ENCODE assay signal across 1 cellular context in genomic region chr16:66904846-66905632, GRCh38.
TF ChIP-seq lines count a peak whose summit lies in the region.

No MANE protein-coding gene starts in this region.

TF ChIP-seq in HepG2, 621 proteins besides CTCF, POLR2A, EP300 and RAD21 (continued from another document and continues in another):
- TF ChIP-seq TRAFD1 (CRISPR knock-in tag; IDR thresholded peaks at IDR 0.05; ENCODE audit: borderline replicate concordance) (0 out of 2 replicates have a peak, but pooled peaks have one; percentile 74), ZNF605 (CRISPR knock-in tag; IDR thresholded peaks at IDR 0.05) (peak; percentile 16; the same call in 1 of the 2 replicates), USF2 (IDR thresholded peaks at IDR 0.05; ENCODE audit: low read depth, low read length) (no peak), USF2 (CRISPR knock-in tag; IDR thresholded peaks at IDR 0.05; ENCODE audit: borderline replicate concordance) (no peak; the same call in 1 of the 2 replicates), ZFY (CRISPR knock-in tag; IDR thresholded peaks at IDR 0.05) (peak; percentile 73), NR2F2 (IDR thresholded peaks at IDR 0.05; ENCODE audit: borderline replicate concordance, low read depth) (peak; percentile 69; the same call in 1 of the 2 replicates), DNMT3B (CRISPR knock-in tag; conservative IDR thresholded peaks at IDR 0.05) (peak; percentile 82; the same call in 1 of the 2 replicates), ZFP37 (CRISPR knock-in tag; IDR thresholded peaks at IDR 0.05; ENCODE audit: borderline replicate concordance) (no peak), TFDP1 (CRISPR knock-in tag; IDR thresholded peaks at IDR 0.05; ENCODE audit: borderline replicate concordance) (no peak), ZSCAN22 (CRISPR knock-in tag; IDR thresholded peaks at IDR 0.05) (no peak), ZNF891 (CRISPR knock-in tag; IDR thresholded peaks at IDR 0.05) (peak; percentile 72; the same call in 1 of the 2 replicates), SKIL (CRISPR knock-in tag; IDR thresholded peaks at IDR 0.05; ENCODE audit: borderline replicate concordance) (peak; percentile 88; the same call in 1 of the 2 replicates), ZNF225 (CRISPR knock-in tag; IDR thresholded peaks at IDR 0.05) (no peak; the same call in 1 of the 2 replicates), HOXA3 (CRISPR knock-in tag; IDR thresholded peaks at IDR 0.05) (peak; percentile 39; the same call in 1 of the 2 replicates), ZNF747 (CRISPR knock-in tag; IDR thresholded peaks at IDR 0.05; ENCODE audit: borderline replicate concordance) (0 out of 2 replicates have a peak, but pooled peaks have one; percentile 8), ZNF383 (CRISPR knock-in tag; IDR thresholded peaks at IDR 0.05; ENCODE audit: borderline replicate concordance) (no peak), SMAD3 (CRISPR knock-in tag; IDR thresholded peaks at IDR 0.05) (peak; percentile 49; the same call in 1 of the 2 replicates), HNRNPUL1 (IDR thresholded peaks at IDR 0.05; ENCODE audit: low read depth, low read length) (no peak), HOMEZ (CRISPR knock-in tag; IDR thresholded peaks at IDR 0.05; ENCODE audit: low read depth) (no peak), GLI4 (CRISPR knock-in tag; IDR thresholded peaks at IDR 0.05; ENCODE audit: borderline replicate concordance) (no peak), ZNF503 (CRISPR knock-in tag; IDR thresholded peaks at IDR 0.05) (peak; percentile 87), ZNF296 (CRISPR knock-in tag; conservative IDR thresholded peaks at IDR 0.05) (no peak), SATB2 (CRISPR knock-in tag; IDR thresholded peaks at IDR 0.05) (0 out of 2 replicates have a peak, but pooled peaks have one; percentile 59), DDIT3 (CRISPR knock-in tag; IDR thresholded peaks at IDR 0.05) (no peak), NKX3-1 (CRISPR knock-in tag; IDR thresholded peaks at IDR 0.05) (0 out of 2 replicates have a peak, but pooled peaks have one; percentile 46), HNF4G (IDR thresholded peaks at IDR 0.05; ENCODE audit: borderline replicate concordance, low read depth, low read length) (peak; percentile 25; the same call in 1 of the 2 replicates), HNF4G (CRISPR knock-in tag; IDR thresholded peaks at IDR 0.05; ENCODE audit: borderline replicate concordance, low read depth) (no peak; the same call in 1 of the 2 replicates), ZMYM4 (CRISPR knock-in tag; IDR thresholded peaks at IDR 0.05) (no peak), ZNF775 (CRISPR knock-in tag; IDR thresholded peaks at IDR 0.05; ENCODE audit: borderline replicate concordance) (no peak), ZNF800 (CRISPR knock-in tag; IDR thresholded peaks at IDR 0.05) (peak; percentile 55; the same call in 1 of the 2 replicates), ZNF782 (CRISPR knock-in tag; IDR thresholded peaks at IDR 0.05; ENCODE audit: borderline replicate concordance) (no peak), ZNF331 (CRISPR knock-in tag; IDR thresholded peaks at IDR 0.05) (peak; percentile 37; the same call in 1 of the 2 replicates), PHF21A (CRISPR knock-in tag; IDR thresholded peaks at IDR 0.05) (no peak; the same call in 1 of the 2 replicates), ZNF136 (CRISPR knock-in tag; IDR thresholded peaks at IDR 0.05; ENCODE audit: low read depth) (peak; percentile 56; the same call in 1 of the 2 replicates), ZZZ3 (CRISPR knock-in tag; IDR thresholded peaks at IDR 0.05; ENCODE audit: borderline replicate concordance) (no peak), E2F5 (CRISPR knock-in tag; conservative IDR thresholded peaks at IDR 0.05) (no peak), ZNF557 (CRISPR knock-in tag; IDR thresholded peaks at IDR 0.05) (0 out of 2 replicates have a peak, but pooled peaks have one; percentile 63), MIER3 (CRISPR knock-in tag; IDR thresholded peaks at IDR 0.05; ENCODE audit: borderline replicate concordance) (peak; percentile 46; the same call in 1 of the 2 replicates), RFXAP (CRISPR knock-in tag; IDR thresholded peaks at IDR 0.05; ENCODE audit: borderline replicate concordance) (peak; percentile 71), ZNF12 (CRISPR knock-in tag; IDR thresholded peaks at IDR 0.05) (0 out of 2 replicates have a peak, but pooled peaks have one; percentile 23)
- TF ChIP-seq, protein P1, sequence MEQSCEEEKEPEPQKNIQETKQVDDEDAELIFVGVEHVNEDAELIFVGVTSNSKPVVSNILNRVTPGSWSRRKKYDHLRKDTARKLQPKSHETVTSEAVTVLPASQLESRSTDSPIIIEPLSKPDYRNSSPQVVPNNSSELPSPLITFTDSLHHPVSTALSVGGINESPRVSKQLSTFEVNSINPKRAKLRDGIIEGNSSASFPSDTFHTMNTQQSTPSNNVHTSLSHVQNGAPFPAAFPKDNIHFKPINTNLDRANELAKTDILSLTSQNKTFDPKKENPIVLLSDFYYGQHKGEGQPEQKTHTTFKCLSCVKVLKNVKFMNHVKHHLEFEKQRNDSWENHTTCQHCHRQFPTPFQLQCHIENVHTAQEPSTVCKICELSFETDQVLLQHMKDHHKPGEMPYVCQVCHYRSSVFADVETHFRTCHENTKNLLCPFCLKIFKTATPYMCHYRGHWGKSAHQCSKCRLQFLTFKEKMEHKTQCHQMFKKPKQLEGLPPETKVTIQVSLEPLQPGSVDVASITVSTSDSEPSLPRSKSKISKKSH (CRISPR knock-in tag; IDR thresholded peaks at IDR 0.05; ENCODE audit: borderline replicate concordance) = peak; percentile 75; the same call in 1 of the 2 replicates
- TF ChIP-seq, protein P2, sequence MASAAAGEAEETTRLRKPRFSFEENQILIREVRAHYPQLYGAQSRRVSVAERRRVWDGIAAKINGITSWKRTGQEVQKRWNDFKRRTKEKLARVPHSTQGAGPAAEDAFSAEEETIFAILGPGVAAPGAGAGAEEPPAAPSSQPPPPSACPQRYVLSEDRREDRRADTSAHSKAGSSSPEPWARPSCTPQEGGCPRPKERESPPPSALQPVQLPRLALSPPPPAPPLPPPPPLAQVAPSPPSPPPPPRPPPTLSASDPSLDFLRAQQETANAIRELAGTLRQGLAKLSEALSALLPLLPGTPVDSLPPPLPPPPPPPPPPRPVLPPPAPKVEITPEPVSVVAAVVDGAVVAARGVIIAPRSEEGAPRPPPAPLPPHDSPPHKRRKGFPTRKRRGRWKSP (CRISPR knock-in tag; IDR thresholded peaks at IDR 0.05) = no peak
